Comparison of ENCODE assay signal across 19 cellular contexts in genomic region chr7:23017303-23017702, GRCh38. TPM values are rescaled to one million over a fixed set of nuclear protein-coding genes. Genes with fewer than 3 reads are reported as not detected.
DNase-seq lines count a peak whose midpoint lies in the region; ATAC-seq, FAIRE-seq and TF ChIP-seq lines count a peak whose summit lies in the region.
"Had no signal": no experiment of that assay in that cellular context is flagged by ENCODE, and none has a peak within 500 bp of the region (broad histone marks: within the 10 kb centered on the region; RNA-seq: fewer than 3 reads in every experiment).

No MANE protein-coding gene starts in this region.

- TF ChIP-seq RAD21 in K562 (CRISPR knock-in tag; conservative IDR thresholded peaks at IDR 0.05 in 1 of 2, IDR thresholded peaks at IDR 0.05 in 1 of 2): no peak

- no TSS peak for BruUV-seq in K562 (replicated peaks; lab: Mats Ljungman, UMichigan)

- H3K36me3 ChIP-seq in BLaER1 (no peaks in the 10 kb centered on the region), K562 (ENCODE audit: control insufficient read depth, insufficient read depth, low read length) (no peaks in the 10 kb centered on the region)
- H3K36me3 ChIP-seq: esophagus squamous epithelium had no signal

- WGBS in K562 (ENCODE audit: insufficient coverage, low coverage, missing lambda C conversion rate): 28% methylated on average over 3 of the region's 3 CpGs

- no peak overlapping the region for H3K4me3 Mint-ChIP-seq in activated CD4-positive, alpha-beta T cell treated with anti-CD3 and anti-CD28 coated beads for 36 hours

- no peak overlapping the region for H3K27ac Mint-ChIP-seq in activated CD4-positive, alpha-beta T cell treated with anti-CD3 and anti-CD28 coated beads for 36 hours

- H3K27ac ChIP-seq in BLaER1 (peak overlapping the region; percentile 26), K562 (ENCODE audit: extremely low read depth, low read depth, low read length) (no peak overlapping the region)
- H3K27ac ChIP-seq: esophagus squamous epithelium had no signal

- no peaks in the 10 kb centered on the region for H3K9me1 ChIP-seq in K562 (ENCODE audit: control insufficient read depth, insufficient read depth, low read length)

- H3K9me3 ChIP-seq in BLaER1 (peaks cover 7% of the 10 kb centered on the region), K562 (replicated peaks; ENCODE audit: control insufficient read depth, insufficient read depth, low read depth, low read length) (no peaks in the 10 kb centered on the region)
- H3K9me3 ChIP-seq: esophagus squamous epithelium had no signal

- peak overlapping the region; percentile 74 for H2AFZ ChIP-seq in K562 (ENCODE audit: low read depth, low read length)

- intact Hi-C loops in K562 (cut with micrococcal nuclease): loop anchor here (1.0 kb wide), 1 partner anchor 18 kb away; no protein-coding TSS in a partner anchor
- intact Hi-C loops in activated CD4-positive, alpha-beta T cell treated with anti-CD3 and anti-CD28 coated beads for 36 hours (cut with DNase I, micrococcal nuclease): no loop called here

- H3K27me3 ChIP-seq in BLaER1 (no peaks in the 10 kb centered on the region), K562 (ENCODE audit: control insufficient read depth in 2 of 2, insufficient read depth in 2 of 2, low read length in 2 of 2) (no peaks in the 10 kb centered on the region)
- H3K27me3 ChIP-seq: esophagus squamous epithelium had no signal

- no peak for FAIRE-seq in GM12891 (lab: Jason Lieb, UNC)
- no peak for FAIRE-seq in K562 (lab: Jason Lieb, UNC)

- H3K4me1 ChIP-seq in BLaER1: peaks cover 25% of the 10 kb centered on the region
- peaks cover 9 to 27% of the 10 kb centered on the region in 2 experiments; a peak in 4 of 5 replicates for H3K4me1 ChIP-seq in K562 (replicated peaks in 1 of 2; ENCODE audit: control insufficient read depth in 2 of 2, insufficient read depth in 2 of 2, low read length in 2 of 2)

- ATAC-seq in K562: no peak
- no peak for ATAC-seq in activated CD4-positive, alpha-beta T cell treated with anti-CD3 and anti-CD28 coated beads for 36 hours
- ATAC-seq in GM21447 (IDR thresholded peaks at IDR 0.05; ENCODE audit: unreplicated experiment): no peak

- H3K27me3 Mint-ChIP-seq in activated CD4-positive, alpha-beta T cell treated with anti-CD3 and anti-CD28 coated beads for 36 hours: peaks cover 3% of the 10 kb centered on the region

- CTCF ChIA-PET in K562 (lab: Yijun Ruan, JAX; ENCODE audit: low intra/inter-chr PET ratio): no interaction called here
- CTCF ChIA-PET in activated CD4-positive, alpha-beta T cell treated with anti-CD3 and anti-CD28 coated beads for 36 hours (lab: Charles Lee): no interaction called here

- no peaks in the 10 kb centered on the region for H3K36me3 Mint-ChIP-seq in activated CD4-positive, alpha-beta T cell treated with anti-CD3 and anti-CD28 coated beads for 36 hours (ENCODE audit: low read depth)

- TF ChIP-seq POLR2A in GM12891 (IDR thresholded peaks at IDR 0.05; ENCODE audit: low read depth, low read length) (no peak), K562 (conservative IDR thresholded peaks at IDR 0.05) (no peak)

- peak overlapping the region; percentile 61 for H3K4me2 ChIP-seq in BLaER1
- no peak overlapping the region for H3K4me2 ChIP-seq in K562 (ENCODE audit: insufficient read depth, low read length)

- H4K20me1 ChIP-seq in BLaER1: peaks cover 11% of the 10 kb centered on the region
- peaks cover 5% of the 10 kb centered on the region; the same call in 1 of the 2 replicates for H4K20me1 ChIP-seq in K562 (replicated peaks; ENCODE audit: control insufficient read depth, insufficient read depth, low read length)

- POLR2A ChIA-PET in K562 (lab: Yijun Ruan, JAX): no interaction called here
- POLR2A ChIA-PET in activated CD4-positive, alpha-beta T cell treated with anti-CD3 and anti-CD28 coated beads for 36 hours (lab: Charles Lee): no interaction called here

- H3K9me3 Mint-ChIP-seq in activated CD4-positive, alpha-beta T cell treated with anti-CD3 and anti-CD28 coated beads for 36 hours (ENCODE audit: low read depth): no peaks in the 10 kb centered on the region

- TF ChIP-seq EP300 in K562 (IDR thresholded peaks at IDR 0.05; ENCODE audit: low read length): no peak

- in situ Hi-C loops in K562 (cut with MboI): no loop called here

- peak overlapping the region; percentile 6; the same call in 1 of the 2 replicates for H3K4me3 ChIP-seq in BLaER1
- no peak overlapping the region for H3K4me3 ChIP-seq in K562
- H3K4me3 ChIP-seq: esophagus squamous epithelium, lung had no signal

- H3K79me2 ChIP-seq in K562 (ENCODE audit: control insufficient read depth, insufficient read depth, low read length): peaks cover 15% of the 10 kb centered on the region

- no peak for DNase-seq in GM12891 (ENCODE audit: insufficient read length, low spot score)
- DNase-seq in NOMO-1 (lab: John Stamatoyannopoulos, UW; ENCODE audit: unreplicated experiment in 2 of 2): peak; percentile 25 to 82
- DNase-seq in K562 (ENCODE audit: extremely low read depth in 1 of 4, low spot score in 3 of 4): no peak
- no peak for DNase-seq in NCI-H2107 treated with DMSO at 0.1 percent for 48 hours (lab: John Stamatoyannopoulos, UW; ENCODE audit: unreplicated experiment)
- no peak for DNase-seq in NK-92 treated with Interleukin-12 subunit alpha and Interleukin-12 subunit beta, amount 100 ng/mL, for 24 hours (lab: John Stamatoyannopoulos, UW)
- no peak for DNase-seq in activated CD4-positive, alpha-beta T cell treated with anti-CD3 and anti-CD28 coated beads for 36 hours
- DNase-seq: activated CD4-positive, CD25-positive, alpha-beta regulatory T cell treated with anti-CD3 and anti-CD28 coated beads, Interleukin-2, amount 50 U/mL, for 72 hours; activated naive CD4-positive, alpha-beta T cell treated with anti-CD3 and anti-CD28 coated beads, Interleukin-2, amount 50 U/mL, for 16 hours; activated T-cell treated with anti-CD3 and anti-CD28 coated beads for 4 hours; DMS 273 treated with DMSO at 0.1 percent for 48 hours; esophagus squamous epithelium; head of caudate nucleus; KG1; NCI-H1694; stimulated activated CD4-positive, alpha-beta T cell treated with anti-CD3 and anti-CD28 coated beads, Interleukin-4, amount 100 ng/mL, for 4 hours; SW 1271 had no signal

- TF ChIP-seq CTCF in K562 (IDR thresholded peaks at IDR 0.05 in 2 of 3, conservative IDR thresholded peaks at IDR 0.05 in 1 of 3; ENCODE audit: insufficient read depth in 2 of 3, low read depth in 1 of 3, low read length in 3 of 3): no peak

- peaks cover 42% of the 10 kb centered on the region for H3K4me1 Mint-ChIP-seq in activated CD4-positive, alpha-beta T cell treated with anti-CD3 and anti-CD28 coated beads for 36 hours

- no peak overlapping the region for H3K9ac ChIP-seq in BLaER1
- H3K9ac ChIP-seq in K562 (ENCODE audit: insufficient read depth in 1 of 2, low read depth in 2 of 2, low read length in 2 of 2): no peak overlapping the region

TF ChIP-seq in GM12891, 5 proteins besides CTCF, POLR2A, EP300 and RAD21:
- TF ChIP-seq POLR2AphosphoS5 (IDR thresholded peaks at IDR 0.05; ENCODE audit: low read depth, low read length): no peak
- peak; percentile 70 for TF ChIP-seq SPI1 (IDR thresholded peaks at IDR 0.05; ENCODE audit: low read depth, low read length)

RNA-seq across cellular contexts. Expression of gene HYCC1, which starts 3.4 kb away (rescaled TPM):
- 11.9 TPM for polyA plus RNA-seq in GM12891 (2012; ENCODE audit: low read depth, missing spikeins)
- total RNA-seq in K562 (2011; cell fraction: chromatin; rRNA removed; ENCODE audit: low replicate concordance): 25.8 and 69.5 TPM in 2 replicates
- total RNA-seq in K562 (2011; cell fraction: nucleolus; rRNA removed): 12.5 and 14.9 TPM in 2 replicates
- 25.1 and 44.4 TPM in 2 replicates for total RNA-seq in K562 (2011; cell fraction: nucleoplasm; rRNA removed)
- total RNA-seq in K562 (2014; rRNA removed) (18.8 and 24.7 TPM in 2 replicates), K562 (2014; rRNA removed; fragmentation: Illumina TruSeq; extraction: Trizol) (37.0 and 41.1 TPM in 2 replicates), K562 (2015; rRNA removed; fragmentation: Illumina TruSeq; extraction: Trizol) (26.5 and 38.1 TPM in 2 replicates), K562 (2021) (37.9 and 43.0 TPM in 2 replicates)
- polyA plus RNA-seq in K562 (2011; rRNA removed) (31.2 and 39.8 TPM in 2 replicates), K562 (2014; fragmentation: Illumina TruSeq; extraction: Trizol) (40.4 and 44.7 TPM in 2 replicates), K562 (2014; fragmentation: Nextera tagmentation; extraction: Ambion mirVana) (10 to 100 TPM; 11.2 to 16.0 TPM), K562 (2014; rRNA removed) (33.3 and 40.6 TPM in 2 replicates)
- 7.6 and 15.5 TPM in 2 replicates for polyA plus RNA-seq in K562 (2011; cell fraction: cytosol; rRNA removed)
- polyA plus RNA-seq in K562 (2011; cell fraction: nucleus; rRNA removed): 22.5 and 31.5 TPM in 2 replicates
- 16.3 and 36.3 TPM in 2 replicates for polyA plus RNA-seq in K562 (2012)
- polyA minus RNA-seq in K562 (2011; rRNA and poly(A)+ RNA removed): 41.3 and 50.1 TPM in 2 replicates
- polyA minus RNA-seq in K562 (2011; cell fraction: cytosol; rRNA and poly(A)+ RNA removed): 13.6 and 20.0 TPM in 2 replicates
- 25.4 and 45.8 TPM in 2 replicates for polyA minus RNA-seq in K562 (2011; cell fraction: nucleus; rRNA and poly(A)+ RNA removed)
- total RNA-seq in activated CD4-positive, alpha-beta T cell treated with anti-CD3 and anti-CD28 coated beads for 36 hours: 10 to 100 TPM; 19.2 to 23.9 TPM

Comparison
In these comparisons a context has a peak if more than half of its experiments do, and no peak if none do; other contexts are left out.
1. DNase-seq: peak in NOMO-1 (2 of 2); none in GM12891 (single experiment), K562 (0 of 4), NCI-H2107 treated with DMSO at 0.1 percent for 48 hours (single experiment), NK-92 treated with Interleukin-12 subunit alpha and Interleukin-12 subunit beta, amount 100 ng/mL, for 24 hours (single experiment) and activated CD4-positive, alpha-beta T cell treated with anti-CD3 and anti-CD28 coated beads for 36 hours (single experiment).